ENCODE assay signal across 7 cellular contexts in genomic region chr12:100163416-100164152, GRCh38. TPM values are rescaled to one million over a fixed set of nuclear protein-coding genes. Genes with fewer than 3 reads are reported as not detected.
DNase-seq lines count a peak whose midpoint lies in the region; ATAC-seq and TF ChIP-seq lines count a peak whose summit lies in the region.

No MANE protein-coding gene starts in this region.

- peaks cover 17% of the 10 kb centered on the region for H3K27me3 Mint-ChIP-seq in brain

- peak in 1 of 2 experiments; percentile 47 for TF ChIP-seq CTCF in brain (conservative IDR thresholded peaks at IDR 0.05)

- ATAC-seq in GM18517 (IDR thresholded peaks at IDR 0.05; ENCODE audit: unreplicated experiment) (peak; percentile 99), HG02973 (IDR thresholded peaks at IDR 0.05; ENCODE audit: unreplicated experiment) (peak; percentile 100)

- H3K36me3 ChIP-seq in iPS-15b (ENCODE audit: control insufficient read depth, insufficient read depth, low read length) = peaks cover 13% of the 10 kb centered on the region

- H3K27me3 ChIP-seq in iPS-15b (ENCODE audit: control insufficient read depth, insufficient read depth, low read length) = no peaks in the 10 kb centered on the region

- H3K9me3 ChIP-seq in iPS-15b (ENCODE audit: control insufficient read depth, insufficient read depth, low read length) = no peaks in the 10 kb centered on the region

- H3K4me3 Mint-ChIP-seq in brain = peak overlapping the region; percentile 70 to 87 (median 83)

- peaks cover 0 to 4% (median 0%) of the 10 kb centered on the region in 5 experiments for H3K9me3 Mint-ChIP-seq in brain

- DNase-seq in NCI-H2081 (lab: John Stamatoyannopoulos, UW) = peak; percentile 89 to 92
- peak; percentile 83 for DNase-seq in UCSD-AML1 (lab: John Stamatoyannopoulos, UW; ENCODE audit: unreplicated experiment)
- peak; percentile 49 to 55 for DNase-seq in stimulated activated CD4-positive, alpha-beta T cell treated with anti-CD3 and anti-CD28 coated beads, Interleukin-12 subunit alpha, Interleukin-12 subunit beta, amount 100 ng/mL, for 24 hours (ENCODE audit: low read depth in 2 of 2)

- H3K9ac ChIP-seq in iPS-15b (ENCODE audit: low read depth, low read length) = no peak overlapping the region

- peak overlapping the region; percentile 84 to 93 (median 87) for H3K27ac Mint-ChIP-seq in brain

- no peaks in the 10 kb centered on the region for H3K36me3 Mint-ChIP-seq in brain

- peak overlapping the region; percentile 30 for H3K4me3 ChIP-seq in iPS-15b (ENCODE audit: low read depth, low read length)

- peaks cover 7% of the 10 kb centered on the region for H3K4me1 ChIP-seq in iPS-15b (ENCODE audit: control insufficient read depth, insufficient read depth, low read length)

- H3K4me1 Mint-ChIP-seq in brain = peaks cover 23% of the 10 kb centered on the region

RNA-seq across cellular contexts. Expression of gene BLTP3B, which starts 20.9 kb away (rescaled TPM):
- polyA plus RNA-seq in brain (ENCODE audit: insufficient read depth, low read depth, low replicate concordance) = 4.7 TPM

RNA-seq across cellular contexts. Expression of gene ACTR6, which starts 37.0 kb away (rescaled TPM):
- polyA plus RNA-seq in brain (ENCODE audit: insufficient read depth, low read depth, low replicate concordance) = 12.7 TPM

Comparison
In these comparisons a context has a peak if more than half of its experiments do, and no peak if none do; other contexts are left out.
1. Peak in every context shown above with its lines: DNase-seq, ATAC-seq and H3K4me3 ChIP-seq.